ENCODE assay signal across 16 cellular contexts in the genomic region with DNA sequence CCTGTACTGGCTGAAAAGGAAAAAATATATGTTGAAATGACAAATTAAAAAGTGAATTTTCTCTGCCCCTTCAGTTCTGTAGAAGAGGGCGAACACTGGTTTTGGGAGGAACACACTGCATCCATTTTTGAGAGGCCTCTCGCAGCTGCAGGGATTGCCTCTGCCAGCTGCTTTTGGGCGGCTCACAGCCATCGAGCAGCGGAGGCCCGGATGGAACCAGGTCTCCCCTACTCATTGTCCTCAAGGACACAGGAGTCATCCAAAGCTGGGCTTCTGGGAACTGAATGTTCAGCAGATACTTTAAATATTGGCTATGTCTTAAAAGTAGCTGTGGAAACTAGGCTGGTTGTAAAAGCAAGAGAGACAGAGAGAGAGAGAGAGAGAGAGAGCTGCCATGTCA. TPM values are rescaled to one million over a fixed set of nuclear protein-coding genes. Genes with fewer than 3 reads are reported as not detected.
DNase-seq lines count a peak whose midpoint lies in the region; ATAC-seq and TF ChIP-seq lines count a peak whose summit lies in the region.
"Had no signal": no experiment of that assay in that cellular context is flagged by ENCODE, and none has a peak within 500 bp of the region (broad histone marks: within the 10 kb centered on the region; RNA-seq: fewer than 3 reads in every experiment).

No MANE protein-coding gene starts in this region.

- TF ChIP-seq CTCF in psoas muscle (IDR thresholded peaks at IDR 0.05) = no peak

- intact Hi-C loops in Right ventricle myocardium inferior (cut with DNase I) (no loop called here), cardiac septum (cut with DNase I) (no loop called here), psoas muscle (cut with DNase I) (no loop called here)

- H3K27ac ChIP-seq in KOPT-K1 (ENCODE audit: low read depth, low read length, poor library complexity, severe bottlenecking) (peak overlapping the region; percentile 100), psoas muscle (no peak overlapping the region)
- H3K27ac ChIP-seq: BLaER1, GM23248 had no signal

- ATAC-seq in Right ventricle myocardium inferior (peak; percentile 42), psoas muscle (peak in 1 of 4 donors; percentile 45)

- WGBS in psoas muscle, 3 donors = 48 to 67% (median 57%) methylated on average over 6 of the region's 6 CpGs

- H3K4me1 ChIP-seq in psoas muscle = peaks cover 12% of the 10 kb centered on the region

- no peaks in the 10 kb centered on the region for H3K9me3 ChIP-seq in KOPT-K1 (ENCODE audit: insufficient read depth, low read length, poor library complexity, severe bottlenecking)
- no peaks in the 10 kb centered on the region for H3K9me3 ChIP-seq in psoas muscle
- H3K9me3 ChIP-seq: BLaER1 had no signal

- no peak overlapping the region for H3K4me3 ChIP-seq in psoas muscle
- H3K4me3 ChIP-seq: BLaER1, GM23248 had no signal

- DNase-seq in Right ventricle myocardium inferior (ENCODE audit: missing footprints) (no peak), cardiac septum (ENCODE audit: low spot score) (no peak), islet precursor cell (peak; percentile 34), psoas muscle (peak; percentile 25 to 69), H4 (ENCODE audit: low spot score) (no peak), SHP77 (lab: John Stamatoyannopoulos, UW) (no peak), EL (no peak)
- DNase-seq: 8988T; CD4-positive, alpha-beta memory T cell; DMS79 treated with DMSO at 0.1 percent for 48 hours; GDM1; GM23248; HCEC 1CT; IMR-90 had no signal

- no peaks in the 10 kb centered on the region for H3K27me3 ChIP-seq in psoas muscle (ENCODE audit: insufficient read depth in 3 of 3, low read length in 2 of 3)
- H3K27me3 ChIP-seq: BLaER1 had no signal

- H3K36me3 ChIP-seq in KOPT-K1 (ENCODE audit: insufficient read depth, low read length) = peaks cover 31% of the 10 kb centered on the region
- peaks cover 5 to 13% of the 10 kb centered on the region in 2 donors for H3K36me3 ChIP-seq in psoas muscle (ENCODE audit: insufficient read depth in 1 of 2, low read depth in 1 of 2)

RNA-seq across cellular contexts. Expression of a gene that starts 17.1 kb away (rescaled TPM):
- total RNA-seq in Right ventricle myocardium inferior = 16.4 TPM
- 8.0 TPM for total RNA-seq in cardiac septum
- total RNA-seq in psoas muscle = 10 to 100 TPM in 2 of 4 donors, 1 to 10 TPM in 2; 2.8 to 18.5 (median 10.3) TPM
- polyA plus RNA-seq in psoas muscle = 1 to 10 TPM; 3.1 to 8.2 (median 3.5) TPM
- 7.0 and 7.6 TPM in 2 replicates for total RNA-seq in H4 (2014; rRNA removed; shearing (Covaris generic))

Comparison
In these comparisons a context has a peak if more than half of its experiments do, and no peak if none do; other contexts are left out.
1. DNase-seq: peak in islet precursor cell (single experiment) and psoas muscle (2 of 2); none in Right ventricle myocardium inferior (single experiment), cardiac septum (single experiment), H4 (single experiment), SHP77 (0 of 2) and EL (single experiment).